25 cellular contexts compared by ENCODE assay signal in the genomic region with DNA sequence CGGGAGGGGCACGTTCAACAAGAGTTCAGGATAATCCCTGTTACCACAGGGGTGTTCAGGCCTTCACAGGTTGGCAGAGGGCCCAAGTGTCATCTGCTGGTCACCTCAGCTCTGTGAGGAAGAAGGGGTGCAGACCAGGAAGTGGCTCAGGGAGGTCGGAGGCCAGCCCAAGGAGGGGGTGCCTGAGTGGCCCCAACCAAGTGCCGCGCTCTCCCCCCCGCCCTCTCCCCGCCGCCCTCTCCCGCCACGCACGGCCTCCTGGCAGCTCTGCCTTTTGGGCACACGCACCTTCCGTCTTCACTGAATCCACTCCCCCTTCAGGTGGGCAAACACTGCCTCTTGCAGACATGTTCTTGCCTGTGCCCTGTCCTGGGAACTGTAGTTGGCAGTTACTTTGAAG.
A peak's percentile ranks its signal among the peaks of the same experiment; 100 is the strongest.
DNase-seq lines count a peak whose midpoint lies in the region; ATAC-seq and TF ChIP-seq lines count a peak whose summit lies in the region.
"Had no signal": no experiment of that assay in that cellular context is flagged by ENCODE, and none has a peak within 500 bp of the region (broad histone marks: within the 10 kb centered on the region; RNA-seq: fewer than 3 reads in every experiment).

No MANE protein-coding gene starts in this region.

- H2BK15ac ChIP-seq in neuronal stem cell (ENCODE audit: low read length): peak overlapping the region; percentile 38

- ATAC-seq in stimulated activated naive CD8-positive, alpha-beta T cell treated with anti-CD3 and anti-CD28 coated beads, Interleukin-15, amount 100 ng/mL, for 72 hours: peak; percentile 28
- no peak for ATAC-seq in stimulated activated naive CD8-positive, alpha-beta T cell treated with anti-CD3 and anti-CD28 coated beads, Interleukin-15, Interleukin-2, amounts not matched to agents 100 U/mL and 50 U/mL, for 24 hours
- ATAC-seq in gastroesophageal sphincter (peak; percentile 10), gastrocnemius medialis (no peak), HG02884 (IDR thresholded peaks at IDR 0.05; ENCODE audit: unreplicated experiment) (no peak)
- ATAC-seq: GM12878 had no signal

- no peaks in the 10 kb centered on the region for H3K4me1 Mint-ChIP-seq in stimulated activated naive CD8-positive, alpha-beta T cell treated with anti-CD3 and anti-CD28 coated beads, Interleukin-15, amount 100 ng/mL, for 72 hours
- H3K4me1 Mint-ChIP-seq: CD14-positive monocyte; CD4-positive, alpha-beta memory T cell; CD8-positive, alpha-beta memory T cell had no signal

- no peak for TF ChIP-seq CTCF in gastroesophageal sphincter (IDR thresholded peaks at IDR 0.05)
- no peak for TF ChIP-seq CTCF in gastrocnemius medialis (IDR thresholded peaks at IDR 0.05 in 4 of 5, conservative IDR thresholded peaks at IDR 0.05 in 1 of 5)

- no peak for TF ChIP-seq POLR2A in gastroesophageal sphincter (IDR thresholded peaks at IDR 0.05)
- TF ChIP-seq POLR2A in gastrocnemius medialis (IDR thresholded peaks at IDR 0.05): no peak

- H3K27me3 ChIP-seq in gastroesophageal sphincter (no peaks in the 10 kb centered on the region), neuronal stem cell (ENCODE audit: control insufficient read depth in 3 of 3, insufficient read depth in 3 of 3, low read depth in 1 of 3, low read length in 3 of 3) (no peaks in the 10 kb centered on the region), gastrocnemius medialis (no peaks in the 10 kb centered on the region)
- H3K27me3 ChIP-seq: BE2C, BLaER1 had no signal

- TF ChIP-seq EP300 in gastroesophageal sphincter (IDR thresholded peaks at IDR 0.05): no peak

- 99% methylated on average over 11 of the region's 13 CpGs; no CpG with 5 or more reads in 1 of the 2 donors for WGBS in gastroesophageal sphincter (ENCODE audit: low coverage in 1 of 2), 2 donors
- no CpG with 5 or more reads among the region's 13 CpGs for WGBS in neuronal stem cell (ENCODE audit: extremely low coverage in 2 of 2, insufficient read length in 2 of 2, insufficient replicate concordance in 1 of 2), 2 donors

- no peaks in the 10 kb centered on the region for H3K27me3 Mint-ChIP-seq in stimulated activated naive CD8-positive, alpha-beta T cell treated with anti-CD3 and anti-CD28 coated beads, Interleukin-15, amount 100 ng/mL, for 72 hours
- H3K27me3 Mint-ChIP-seq: CD4-positive, alpha-beta memory T cell; CD4-positive, CD25-positive, alpha-beta regulatory T cell; CD8-positive, alpha-beta memory T cell had no signal

- H4K8ac ChIP-seq in neuronal stem cell (ENCODE audit: low read depth, low read length): no peak overlapping the region

- H3K14ac ChIP-seq in neuronal stem cell (ENCODE audit: low read length): no peak overlapping the region

- H2BK5ac ChIP-seq in neuronal stem cell (ENCODE audit: low read length): no peak overlapping the region

- intact Hi-C loops in gastrocnemius medialis (cut with DNase I; ENCODE audit: low total_unique reads): no loop called here

- no peaks in the 10 kb centered on the region for H3K9me3 Mint-ChIP-seq in stimulated activated naive CD8-positive, alpha-beta T cell treated with anti-CD3 and anti-CD28 coated beads, Interleukin-15, amount 100 ng/mL, for 72 hours

- H3K4me3 Mint-ChIP-seq in stimulated activated naive CD8-positive, alpha-beta T cell treated with anti-CD3 and anti-CD28 coated beads, Interleukin-15, amount 100 ng/mL, for 72 hours: no peak overlapping the region
- H3K4me3 Mint-ChIP-seq: CD14-positive monocyte; CD4-positive, alpha-beta memory T cell; CD4-positive, CD25-positive, alpha-beta regulatory T cell; CD8-positive, alpha-beta memory T cell had no signal

- H3K9me3 ChIP-seq in gastroesophageal sphincter (no peaks in the 10 kb centered on the region), neuronal stem cell (replicated peaks in 1 of 2; ENCODE audit: control insufficient read depth in 2 of 2, insufficient read depth in 1 of 2, low read depth in 1 of 2, low read length in 2 of 2) (peaks cover 0 to 2% of the 10 kb centered on the region in 2 donors), gastrocnemius medialis (no peaks in the 10 kb centered on the region)
- H3K9me3 ChIP-seq: BE2C, BLaER1 had no signal

- no peak overlapping the region for H3K27ac Mint-ChIP-seq in stimulated activated naive CD8-positive, alpha-beta T cell treated with anti-CD3 and anti-CD28 coated beads, Interleukin-15, amount 100 ng/mL, for 72 hours
- H3K27ac Mint-ChIP-seq: CD4-positive, alpha-beta memory T cell; CD4-positive, CD25-positive, alpha-beta regulatory T cell had no signal

- H3K4me1 ChIP-seq in gastroesophageal sphincter: no peaks in the 10 kb centered on the region
- peaks cover 0 to 7% of the 10 kb centered on the region in 2 donors for H3K4me1 ChIP-seq in neuronal stem cell (ENCODE audit: control insufficient read depth in 2 of 2, insufficient read depth in 1 of 2, low read depth in 1 of 2, low read length in 2 of 2)
- H3K4me1 ChIP-seq in gastrocnemius medialis: no peaks in the 10 kb centered on the region
- H3K4me1 ChIP-seq: BE2C, BLaER1 had no signal

- no peak overlapping the region for H2BK12ac ChIP-seq in neuronal stem cell (ENCODE audit: low read length)

- no peak overlapping the region for H3K4me3 ChIP-seq in gastroesophageal sphincter
- H3K4me3 ChIP-seq in neuronal stem cell (ENCODE audit: low read length in 2 of 2): no peak overlapping the region
- no peak overlapping the region for H3K4me3 ChIP-seq in gastrocnemius medialis
- H3K4me3 ChIP-seq: BLaER1, GM12878 had no signal

- no peak overlapping the region for H2BK120ac ChIP-seq in neuronal stem cell (ENCODE audit: low read depth, low read length)

- H3K27ac ChIP-seq in gastroesophageal sphincter (no peak overlapping the region), neuronal stem cell (replicated peaks; ENCODE audit: low read length) (no peak overlapping the region), gastrocnemius medialis (no peak overlapping the region)
- H3K27ac ChIP-seq: BLaER1 had no signal

- H3K9ac ChIP-seq in neuronal stem cell (ENCODE audit: low read depth, low read length, poor library complexity): no peak overlapping the region
- H3K9ac ChIP-seq: BLaER1 had no signal

- H3K79me1 ChIP-seq in neuronal stem cell (ENCODE audit: low read depth, low read length): no peaks in the 10 kb centered on the region

- H3K4me2 ChIP-seq in neuronal stem cell (ENCODE audit: insufficient read depth, low read length, poor library complexity, severe bottlenecking): no peak overlapping the region
- H3K4me2 ChIP-seq: BLaER1 had no signal

- H3K23ac ChIP-seq in neuronal stem cell (ENCODE audit: low read depth, low read length, poor library complexity): no peak overlapping the region

- in situ Hi-C loops in gastrocnemius medialis (cut with MboI; ENCODE audit: low sequenced_read_pairs in 4 of 4): no loop called here

- no peaks in the 10 kb centered on the region for H3K36me3 ChIP-seq in gastroesophageal sphincter
- H3K36me3 ChIP-seq in neuronal stem cell (replicated peaks in 1 of 2; ENCODE audit: control insufficient read depth in 2 of 2, insufficient read depth in 2 of 2, low read length in 2 of 2): no peaks in the 10 kb centered on the region
- H3K36me3 ChIP-seq in gastrocnemius medialis: no peaks in the 10 kb centered on the region
- H3K36me3 ChIP-seq: BE2C, BLaER1 had no signal

- H3K4ac ChIP-seq in neuronal stem cell (ENCODE audit: low read length): no peak overlapping the region

- DNase-seq in stimulated activated naive CD8-positive, alpha-beta T cell treated with anti-CD3 and anti-CD28 coated beads, Interleukin-15, amount 100 ng/mL, for 72 hours: no peak
- no peak for DNase-seq in stimulated activated naive CD8-positive, alpha-beta T cell treated with anti-CD3 and anti-CD28 coated beads, Interleukin-15, Interleukin-2, amounts not matched to agents 100 U/mL and 50 U/mL, for 24 hours
- no peak for DNase-seq in neuronal stem cell (ENCODE audit: low spot score)
- DNase-seq in NCI-H1694 treated with DMSO at 0.1 percent for 48 hours (lab: John Stamatoyannopoulos, UW): no peak
- no peak for DNase-seq in gastrocnemius medialis
- DNase-seq: 8988T; ACHN; BE2C; C1 segment of cervical spinal cord; CD4-positive, alpha-beta memory T cell; CD4-positive, CD25-positive, alpha-beta regulatory T cell; CD8-positive, alpha-beta memory T cell; COR-L47; DMS 273 treated with DMSO at 0.1 percent for 48 hours; DMS153; DMS53; DMS79; DND-41; EL; GDM1 had no signal

- peak overlapping the region; percentile 57 for H3K18ac ChIP-seq in neuronal stem cell (ENCODE audit: low read length)

- peak overlapping the region; percentile 88 for H2AK5ac ChIP-seq in neuronal stem cell (ENCODE audit: low read depth, low read length)

- H4K91ac ChIP-seq in neuronal stem cell (ENCODE audit: low read depth, low read length, poor library complexity): no peak overlapping the region

- no peak overlapping the region for H2AFZ ChIP-seq in neuronal stem cell (ENCODE audit: low read length)

Comparison
In these comparisons a context has a peak if more than half of its experiments do, and no peak if none do; other contexts are left out.
1. ATAC-seq: peak in stimulated activated naive CD8-positive, alpha-beta T cell treated with anti-CD3 and anti-CD28 coated beads, Interleukin-15, amount 100 ng/mL, for 72 hours (single experiment) and gastroesophageal sphincter (single experiment); none in stimulated activated naive CD8-positive, alpha-beta T cell treated with anti-CD3 and anti-CD28 coated beads, Interleukin-15, Interleukin-2, amounts not matched to agents 100 U/mL and 50 U/mL, for 24 hours (single experiment), gastrocnemius medialis (0 of 2) and HG02884 (single experiment).